In the genomic region with DNA sequence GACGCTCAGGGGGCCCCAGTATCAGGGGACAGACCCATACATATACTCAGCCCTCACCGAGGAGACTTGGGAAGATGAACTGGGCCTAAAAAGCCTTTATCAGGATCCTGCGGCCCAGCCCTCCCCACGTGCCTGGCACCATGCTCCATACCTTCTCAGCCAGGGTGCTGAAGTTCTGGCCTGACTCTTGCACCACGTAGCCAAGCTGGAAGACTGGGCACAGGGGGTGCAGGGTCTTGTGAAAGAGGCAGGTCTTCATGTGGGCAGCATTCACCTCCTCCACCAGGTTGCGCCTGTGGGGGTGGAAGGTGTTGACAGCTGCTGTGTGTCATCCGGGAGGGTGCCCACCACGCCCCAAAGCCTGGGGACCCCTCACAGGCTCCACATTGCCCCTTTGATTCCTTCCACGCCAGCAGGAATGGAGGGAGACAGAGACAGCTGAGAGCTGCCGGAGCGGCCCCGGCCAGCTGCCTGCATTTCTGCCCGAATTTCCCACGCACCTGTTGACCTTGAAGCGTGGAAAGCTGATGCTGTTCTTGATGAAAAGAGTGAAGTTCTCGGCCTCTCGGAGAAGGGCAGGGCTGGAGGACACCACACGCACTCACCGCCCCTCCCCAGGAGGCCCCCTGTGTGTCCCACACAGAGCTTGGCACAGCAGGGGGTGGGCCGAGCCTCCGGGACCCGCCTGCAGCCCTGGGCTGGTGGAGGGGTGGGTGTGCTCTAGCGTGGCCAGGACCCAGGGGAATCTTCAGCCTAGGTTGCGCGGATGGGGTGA, we compare ENCODE assay signal across 3 cellular contexts.
TF ChIP-seq lines count a peak whose summit lies in the region.

No MANE protein-coding gene starts in this region.

TF ChIP-seq in GM23338, 12 proteins besides CTCF, POLR2A, EP300 and RAD21:
- no peak for TF ChIP-seq CREB1 (CRISPR knock-in tag; IDR thresholded peaks at IDR 0.05; ENCODE audit: low read depth)

TF ChIP-seq in IMR-90, 13 proteins besides CTCF, POLR2A, EP300 and RAD21:
- TF ChIP-seq BHLHE40 (IDR thresholded peaks at IDR 0.05; ENCODE audit: low read depth, low read length) (no peak), FOS (IDR thresholded peaks at IDR 0.05; ENCODE audit: low read depth, low read length) (no peak), SMC3 (IDR thresholded peaks at IDR 0.05; ENCODE audit: low read depth, low read length) (no peak), RCOR1 (IDR thresholded peaks at IDR 0.05; ENCODE audit: insufficient replicate concordance, low read length) (no peak), MAZ (IDR thresholded peaks at IDR 0.05; ENCODE audit: borderline replicate concordance, low read depth, low read length) (no peak), CHD1 (IDR thresholded peaks at IDR 0.05; ENCODE audit: low read depth, low read length) (no peak), CEBPB (IDR thresholded peaks at IDR 0.05; ENCODE audit: low read depth, low read length) (no peak), RFX5 (IDR thresholded peaks at IDR 0.05; ENCODE audit: low read depth, low read length) (no peak), MAFK (IDR thresholded peaks at IDR 0.05; ENCODE audit: low read depth, low read length) (no peak), MXI1 (IDR thresholded peaks at IDR 0.05; ENCODE audit: borderline replicate concordance, low read depth, low read length) (no peak)
- TF ChIP-seq, protein P1, sequence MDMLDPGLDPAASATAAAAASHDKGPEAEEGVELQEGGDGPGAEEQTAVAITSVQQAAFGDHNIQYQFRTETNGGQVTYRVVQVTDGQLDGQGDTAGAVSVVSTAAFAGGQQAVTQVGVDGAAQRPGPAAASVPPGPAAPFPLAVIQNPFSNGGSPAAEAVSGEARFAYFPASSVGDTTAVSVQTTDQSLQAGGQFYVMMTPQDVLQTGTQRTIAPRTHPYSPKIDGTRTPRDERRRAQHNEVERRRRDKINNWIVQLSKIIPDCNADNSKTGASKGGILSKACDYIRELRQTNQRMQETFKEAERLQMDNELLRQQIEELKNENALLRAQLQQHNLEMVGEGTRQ (IDR thresholded peaks at IDR 0.05; ENCODE audit: low read depth, low read length): no peak
- TF ChIP-seq, protein P2, sequence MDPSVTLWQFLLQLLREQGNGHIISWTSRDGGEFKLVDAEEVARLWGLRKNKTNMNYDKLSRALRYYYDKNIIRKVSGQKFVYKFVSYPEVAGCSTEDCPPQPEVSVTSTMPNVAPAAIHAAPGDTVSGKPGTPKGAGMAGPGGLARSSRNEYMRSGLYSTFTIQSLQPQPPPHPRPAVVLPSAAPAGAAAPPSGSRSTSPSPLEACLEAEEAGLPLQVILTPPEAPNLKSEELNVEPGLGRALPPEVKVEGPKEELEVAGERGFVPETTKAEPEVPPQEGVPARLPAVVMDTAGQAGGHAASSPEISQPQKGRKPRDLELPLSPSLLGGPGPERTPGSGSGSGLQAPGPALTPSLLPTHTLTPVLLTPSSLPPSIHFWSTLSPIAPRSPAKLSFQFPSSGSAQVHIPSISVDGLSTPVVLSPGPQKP (IDR thresholded peaks at IDR 0.05; ENCODE audit: borderline replicate concordance, low read depth, low read length): no peak

TF ChIP-seq in GM12891, 5 proteins besides CTCF, POLR2A, EP300 and RAD21:
- TF ChIP-seq POLR2AphosphoS5 (IDR thresholded peaks at IDR 0.05; ENCODE audit: low read depth, low read length): no peak
- TF ChIP-seq POU2F2 (IDR thresholded peaks at IDR 0.05; ENCODE audit: low read depth, low read length): no peak
- no peak for TF ChIP-seq SPI1 (IDR thresholded peaks at IDR 0.05; ENCODE audit: low read depth, low read length)
- TF ChIP-seq TAF1 (IDR thresholded peaks at IDR 0.05; ENCODE audit: low read depth, low read length): no peak
- no peak for TF ChIP-seq PAX5 (IDR thresholded peaks at IDR 0.05; ENCODE audit: insufficient read depth, low read length, severe bottlenecking)
TF ChIP-seq in GM12891: peak in this region for 0.
